ENCODE assay signal across 1 cellular context in the genomic region with DNA sequence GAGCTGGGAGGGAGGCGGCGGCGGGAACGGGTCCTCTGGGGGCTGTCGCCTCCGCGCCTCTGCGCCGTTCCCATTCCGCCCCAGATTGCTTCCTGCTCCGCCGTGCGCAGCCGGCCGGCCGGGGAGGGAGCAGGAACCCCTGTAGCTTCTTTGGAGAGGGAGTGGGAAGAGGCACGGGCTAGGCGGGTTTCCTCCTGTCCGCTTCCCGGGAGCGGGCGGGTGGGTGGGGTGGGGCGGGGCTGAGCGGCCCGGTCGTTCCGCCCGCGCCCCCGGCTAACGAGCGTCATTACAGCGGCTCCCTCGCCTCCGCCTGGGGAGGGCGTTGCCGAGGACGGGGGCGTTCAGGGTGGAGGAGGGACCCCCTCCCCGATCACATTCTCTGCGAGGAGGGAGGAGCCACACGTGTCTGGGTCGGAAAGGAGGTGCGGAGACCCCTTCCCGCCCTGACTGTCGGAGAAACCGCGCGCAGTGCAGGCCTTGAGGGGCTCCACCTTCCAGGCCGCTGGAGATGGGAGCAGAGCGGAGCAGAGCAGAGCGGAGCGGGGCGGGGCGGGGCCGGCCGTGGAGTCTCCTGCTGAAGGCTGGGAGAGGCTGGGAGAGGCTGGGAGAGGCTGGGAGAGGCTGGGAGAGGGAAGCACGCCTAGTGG.
TF ChIP-seq lines count a peak whose summit lies in the region.

No MANE protein-coding gene starts in this region.

TF ChIP-seq in H1, 55 proteins besides CTCF, POLR2A, EP300 and RAD21:
- peak; percentile 81 for TF ChIP-seq MAX (IDR thresholded peaks at IDR 0.05)
- TF ChIP-seq SAP30 (IDR thresholded peaks at IDR 0.05; ENCODE audit: insufficient read depth, insufficient replicate concordance, low read length), result no peak
- peak; percentile 41 for TF ChIP-seq KDM4A (IDR thresholded peaks at IDR 0.05; ENCODE audit: low read depth, low read length, severe bottlenecking)
- TF ChIP-seq CHD2 (IDR thresholded peaks at IDR 0.05; ENCODE audit: low read length), result no peak
- no peak for TF ChIP-seq TEAD4 (IDR thresholded peaks at IDR 0.05; ENCODE audit: low read depth, low read length)
- peak; percentile 70; the same call in 1 of the 2 replicates for TF ChIP-seq RBBP5 (IDR thresholded peaks at IDR 0.05; ENCODE audit: borderline replicate concordance, low read depth, low read length)
- 0 out of 2 replicates have a peak, but pooled peaks have one; percentile 30 for TF ChIP-seq SUZ12 (IDR thresholded peaks at IDR 0.05; ENCODE audit: low read length)
- TF ChIP-seq EGR1 (IDR thresholded peaks at IDR 0.05; ENCODE audit: borderline replicate concordance, low read depth, low read length), result peak; percentile 3; the same call in 1 of the 2 replicates
- peak; percentile 90 for TF ChIP-seq E2F6 (IDR thresholded peaks at IDR 0.05)
- peak; percentile 1 for TF ChIP-seq ASH2L (IDR thresholded peaks at IDR 0.05; ENCODE audit: low read length)
